In genomic region chr5:134101686-134102439, GRCh38 we compare ENCODE assay signal across 8 cellular contexts. TPM values are rescaled to one million over a fixed set of nuclear protein-coding genes. Genes with fewer than 3 reads are reported as not detected.
DNase-seq lines count a peak whose midpoint lies in the region; TF ChIP-seq lines count a peak whose summit lies in the region.

No MANE protein-coding gene starts in this region.

- no peaks in the 10 kb centered on the region for H4K20me1 ChIP-seq in fibroblast of lung (ENCODE audit: control insufficient read depth, extremely low read depth, insufficient read depth, low read length)

- TF ChIP-seq CTCF in fibroblast of lung (conservative IDR thresholded peaks at IDR 0.05 in 1 of 2, IDR thresholded peaks at IDR 0.05 in 1 of 2; ENCODE audit: low read depth in 1 of 2, low read length in 2 of 2): peak; percentile 71 to 82
- peak; percentile 91 for TF ChIP-seq CTCF in type B pancreatic cell (conservative IDR thresholded peaks at IDR 0.05)

- H3K79me2 ChIP-seq in fibroblast of lung (ENCODE audit: control insufficient read depth, insufficient read depth, low read length): no peaks in the 10 kb centered on the region

- peak overlapping the region; percentile 37 for H3K27ac Mint-ChIP-seq in activated T-cell treated with anti-CD3 and anti-CD28 coated beads, Interleukin-2, amount 50 U/mL, for 24 hours
- H3K27ac Mint-ChIP-seq in type B pancreatic cell: no peak overlapping the region

- no peaks in the 10 kb centered on the region for H3K36me3 Mint-ChIP-seq in activated T-cell treated with anti-CD3 and anti-CD28 coated beads, Interleukin-2, amount 50 U/mL, for 24 hours (ENCODE audit: low read depth)
- H3K36me3 Mint-ChIP-seq in type B pancreatic cell: no peaks in the 10 kb centered on the region

- H3K4me3 Mint-ChIP-seq in activated T-cell treated with anti-CD3 and anti-CD28 coated beads, Interleukin-2, amount 50 U/mL, for 24 hours: no peak overlapping the region
- no peak overlapping the region for H3K4me3 Mint-ChIP-seq in type B pancreatic cell

- H3K4me2 ChIP-seq in fibroblast of lung (ENCODE audit: extremely low read depth, insufficient read depth, low read length): no peak overlapping the region

- H3K9me3 ChIP-seq in fibroblast of lung (ENCODE audit: control insufficient read depth, insufficient read depth, low read depth, low read length): no peaks in the 10 kb centered on the region

- DNase-seq in SHP77 (lab: John Stamatoyannopoulos, UW): peak; percentile 22 to 34
- no peak for DNase-seq in SHP77 treated with DMSO at 0.1 percent for 48 hours (lab: John Stamatoyannopoulos, UW)
- DNase-seq in NOMO-1 treated with dmso at 0.1 percent for 144 hours (lab: John Stamatoyannopoulos, UW; ENCODE audit: unreplicated experiment): peak; percentile 20
- peak; percentile 87 for DNase-seq in activated T-cell treated with anti-CD3 and anti-CD28 coated beads, Interleukin-2, amount 50 U/mL, for 24 hours
- peak; percentile 9 to 22 for DNase-seq in fibroblast of lung (ENCODE audit: low read depth in 2 of 2)
- peak in 48 of 56 donors; percentile 4 to 79 (median 48) for DNase-seq in nucleus accumbens (lab: John Stamatoyannopoulos, UW)
- DNase-seq in type B pancreatic cell (ENCODE audit: extremely low spot score, unreplicated experiment): no peak
- no peak for DNase-seq in NCI-H226

- H3K4me3 ChIP-seq in fibroblast of lung (replicated peaks in 1 of 4; ENCODE audit: control extremely low read depth in 1 of 4, insufficient read depth in 1 of 4, low read depth in 3 of 4, low read length in 4 of 4): no peak overlapping the region

- no peak overlapping the region for H2AFZ ChIP-seq in fibroblast of lung (ENCODE audit: low read length)

- H3K9me3 Mint-ChIP-seq in activated T-cell treated with anti-CD3 and anti-CD28 coated beads, Interleukin-2, amount 50 U/mL, for 24 hours: no peaks in the 10 kb centered on the region
- no peaks in the 10 kb centered on the region for H3K9me3 Mint-ChIP-seq in type B pancreatic cell

- no peaks in the 10 kb centered on the region for H3K27me3 ChIP-seq in fibroblast of lung (ENCODE audit: control insufficient read depth, insufficient read depth, low read length)

- no peaks in the 10 kb centered on the region for H3K4me1 ChIP-seq in fibroblast of lung (ENCODE audit: control insufficient read depth, extremely low read depth, insufficient read depth, low read length)

- no peaks in the 10 kb centered on the region for H3K36me3 ChIP-seq in fibroblast of lung (ENCODE audit: control insufficient read depth, insufficient read depth, low read length)

- no peak overlapping the region for H3K9ac ChIP-seq in fibroblast of lung (ENCODE audit: insufficient read depth, low read length)

- H3K27ac ChIP-seq in fibroblast of lung (ENCODE audit: insufficient read depth, low read length): no peak overlapping the region

- H3K4me1 Mint-ChIP-seq in activated T-cell treated with anti-CD3 and anti-CD28 coated beads, Interleukin-2, amount 50 U/mL, for 24 hours (ENCODE audit: low read depth): peaks cover 90% of the 10 kb centered on the region
- peaks cover 16% of the 10 kb centered on the region for H3K4me1 Mint-ChIP-seq in type B pancreatic cell (ENCODE audit: unreplicated experiment)

- no peaks in the 10 kb centered on the region for H3K27me3 Mint-ChIP-seq in activated T-cell treated with anti-CD3 and anti-CD28 coated beads, Interleukin-2, amount 50 U/mL, for 24 hours
- H3K27me3 Mint-ChIP-seq in type B pancreatic cell: peaks cover 2% of the 10 kb centered on the region

RNA-seq across cellular contexts. Expression of gene TCF7, which starts 12.6 kb away (rescaled TPM):
- total RNA-seq in fibroblast of lung: 1.0 and 3.1 TPM in 2 replicates
- polyA plus RNA-seq in fibroblast of lung: 3.3 and 17.3 TPM in 2 replicates
- polyA plus RNA-seq in fibroblast of lung (2012): 6.6 and 28.9 TPM in 2 replicates
- 18.5 and 58.5 TPM in 2 replicates for polyA minus RNA-seq in fibroblast of lung (ENCODE audit: low replicate concordance)
- total RNA-seq in type B pancreatic cell (ENCODE audit: low replicate concordance): 6.2 and 11.7 TPM in 2 replicates

Comparison
In these comparisons a context has a peak if more than half of its experiments do, and no peak if none do; other contexts are left out.
1. DNase-seq: peak in SHP77 (2 of 2), NOMO-1 treated with dmso at 0.1 percent for 144 hours (single experiment), activated T-cell treated with anti-CD3 and anti-CD28 coated beads, Interleukin-2, amount 50 U/mL, for 24 hours (single experiment), fibroblast of lung (2 of 2) and nucleus accumbens (48 of 56); none in SHP77 treated with DMSO at 0.1 percent for 48 hours (single experiment), type B pancreatic cell (single experiment) and NCI-H226 (single experiment).